ENCODE assay signal across 21 cellular contexts in genomic region chr5:143636951-143637528, GRCh38.
DNase-seq lines count a peak whose midpoint lies in the region; ATAC-seq and TF ChIP-seq lines count a peak whose summit lies in the region.
"Had no signal": no experiment of that assay in that cellular context is flagged by ENCODE, and none has a peak within 500 bp of the region (broad histone marks: within the 10 kb centered on the region; RNA-seq: fewer than 3 reads in every experiment).

No MANE protein-coding gene starts in this region.

- TF ChIP-seq CTCF in AG10803 (conservative IDR thresholded peaks at IDR 0.05; ENCODE audit: low read length) (no peak), IMR-90 (conservative IDR thresholded peaks at IDR 0.05; ENCODE audit: low read depth, low read length) (no peak), astrocyte of the spinal cord (IDR thresholded peaks at IDR 0.05; ENCODE audit: low read depth, low read length) (no peak), GM13977 (IDR thresholded peaks at IDR 0.05; ENCODE audit: extremely low read depth, insufficient read depth, missing control alignments) (no peak)

- DNase-seq in AG10803 (ENCODE audit: low read depth) (peak; percentile 52), IMR-90 (peak; percentile 69), astrocyte of the spinal cord (ENCODE audit: low read depth, low spot score) (peak; percentile 79), myocyte (ENCODE audit: low read depth) (peak; percentile 21), GM13977 (ENCODE audit: low spot score) (no peak), T-helper 17 cell (no peak), NAMALWA (ENCODE audit: low spot score) (no peak), HAP-1 (ENCODE audit: low spot score in 2 of 2) (no peak)
- DNase-seq: activated CD4-positive, alpha-beta T cell treated with anti-CD3 and anti-CD28 coated beads, Interleukin-2, amount 10 ng/mL, durations not matched to agents 7 days and 5 days; activated naive CD4-positive, alpha-beta T cell treated with anti-CD3 and anti-CD28 coated beads, Interleukin-2, amount 50 U/mL, for 16 hours; activated T-cell treated with anti-CD3 and anti-CD28 coated beads for 4 hours; effector memory CD4-positive, alpha-beta T cell; foreskin fibroblast; left colon; MG63; NCI-H2081 treated with DMSO at 0.1 percent for 48 hours; NCI-H526 treated with DMSO at 0.1 percent for 48 hours; ovary; stimulated activated CD4-positive, alpha-beta T cell treated with anti-CD3 and anti-CD28 coated beads, Interleukin-12 subunit alpha, Interleukin-12 subunit beta, amount 100 ng/mL, for 4 hours; stimulated activated naive CD4-positive, alpha-beta T cell treated with Interleukin-2 at 50 U/mL for 16 hours had no signal

- peak overlapping the region; percentile 40; the same call in 1 of the 3 replicates for H2BK15ac ChIP-seq in IMR-90 (ENCODE audit: low read depth, low read length)

- H2AK9ac ChIP-seq in IMR-90 (replicated peaks; ENCODE audit: low read depth, low read length, poor library complexity) = no peak overlapping the region

- no peak overlapping the region for H3K4me3 ChIP-seq in AG10803 (ENCODE audit: low read length)
- H3K4me3 ChIP-seq in IMR-90 (ENCODE audit: insufficient read depth, low read depth, low read length) = no peak overlapping the region
- H3K4me3 ChIP-seq in astrocyte of the spinal cord (ENCODE audit: low read depth, low read length) = no peak overlapping the region
- H3K4me3 ChIP-seq in HAP-1 = no peak overlapping the region
- H3K4me3 ChIP-seq: MG63, ovary, SK-N-MC had no signal

- no peaks in the 10 kb centered on the region for H3K9me3 ChIP-seq in IMR-90 (ENCODE audit: control insufficient read depth, insufficient read depth, low read length)
- no peaks in the 10 kb centered on the region for H3K9me3 ChIP-seq in T-helper 17 cell (ENCODE audit: control insufficient read depth, low read length, poor library complexity, severe bottlenecking)
- H3K9me3 ChIP-seq in HAP-1 = no peaks in the 10 kb centered on the region
- H3K9me3 ChIP-seq: ovary had no signal

- peak overlapping the region; percentile 77 for H3K4me2 ChIP-seq in IMR-90 (ENCODE audit: low read depth, low read length)

- H4K91ac ChIP-seq in IMR-90 (ENCODE audit: insufficient read depth, low read depth, low read length) = no peak overlapping the region

- H3K4me1 ChIP-seq in IMR-90 (ENCODE audit: control insufficient read depth, insufficient read depth, low read length) (peaks cover 18% of the 10 kb centered on the region), HAP-1 (no peaks in the 10 kb centered on the region)

- H3K27ac ChIP-seq in IMR-90 (ENCODE audit: insufficient read depth, low read length) = no peak overlapping the region
- H3K27ac ChIP-seq: ovary, SK-N-MC had no signal

- no TSS peak for BruUV-seq in IMR-90 (replicated peaks; lab: Mats Ljungman, UMichigan)

- no peaks in the 10 kb centered on the region for H3K27me3 Mint-ChIP-seq in T-helper 17 cell
- H3K27me3 Mint-ChIP-seq: activated CD4-positive, alpha-beta T cell treated with anti-CD3 and anti-CD28 coated beads, Interleukin-2, amount 10 ng/mL, durations not matched to agents 7 days and 5 days had no signal

- dilution Hi-C loops in IMR-90 (cut with HindIII; ENCODE audit: low sequenced_read_pairs, unreplicated experiment) = no loop called here

- H4K8ac ChIP-seq in IMR-90 (ENCODE audit: low read depth in 2 of 2, low read length in 2 of 2) = 0 out of 4 replicates have a peak overlapping the region, but pooled peaks of 1 of the 2 experiments have one; percentile 20

- WGBS in IMR-90 (ENCODE audit: extremely low coverage in 2 of 2, insufficient read length in 1 of 2), 2 experiments = 0% methylated on average over 1 of the region's 7 CpGs; no CpG with 5 or more reads in 1 of the 2 experiments

- in situ Hi-C loops in IMR-90 (cut with MboI; ENCODE audit: low sequenced_read_pairs) (no loop called here), astrocyte of the spinal cord (cut with HindIII; ENCODE audit: low sequenced_read_pairs) (no loop called here), GM13977 (cut with MboI; ENCODE audit: low pct_unique_long_range_greater_than_20kb, low sequenced_read_pairs, unreplicated experiment) (no loop called here), HAP-1 (cut with MboI; ENCODE audit: low sequenced_read_pairs) (no loop called here)

- POLR2A ChIA-PET in IMR-90 (lab: Charles Lee; ENCODE audit: unreplicated experiment) = interaction anchor here (0.6 kb wide), 1 partner anchor 354 kb away, joined by 3 read pairs; no protein-coding TSS in a partner anchor

- no peak for TF ChIP-seq POLR2A in IMR-90 (IDR thresholded peaks at IDR 0.05; ENCODE audit: low read depth, low read length)

- no peak overlapping the region for H2BK120ac ChIP-seq in IMR-90 (ENCODE audit: low read depth, low read length)

- H4K5ac ChIP-seq in IMR-90 (ENCODE audit: low read depth, low read length) = peak overlapping the region; percentile 48; the same call in 1 of the 2 replicates

- peak overlapping the region; percentile 20; the same call in 1 of the 2 replicates for H3K4ac ChIP-seq in IMR-90 (ENCODE audit: low read depth, low read length)

- peak overlapping the region; percentile 77; the same call in 1 of the 2 replicates for H3K18ac ChIP-seq in IMR-90 (ENCODE audit: low read depth, low read length)

- no peaks in the 10 kb centered on the region for H3K79me1 ChIP-seq in IMR-90 (ENCODE audit: low read depth in 1 of 2, low read length in 2 of 2)

- no peaks in the 10 kb centered on the region for H3K27me3 ChIP-seq in IMR-90 (ENCODE audit: control insufficient read depth, insufficient read depth, low read length)
- H3K27me3 ChIP-seq in HAP-1 (ENCODE audit: low read depth) = no peaks in the 10 kb centered on the region
- H3K27me3 ChIP-seq: MG63, ovary had no signal

- no peak overlapping the region for H3K27ac Mint-ChIP-seq in T-helper 17 cell
- H3K27ac Mint-ChIP-seq: activated CD4-positive, alpha-beta T cell treated with anti-CD3 and anti-CD28 coated beads, Interleukin-2, amount 10 ng/mL, durations not matched to agents 7 days and 5 days had no signal

- H2BK20ac ChIP-seq in IMR-90 (ENCODE audit: low read depth, low read length) = no peak overlapping the region

- CTCF ChIA-PET in IMR-90 (lab: Yijun Ruan, JAX) = no interaction called here

- H3K14ac ChIP-seq in IMR-90 (replicated peaks; ENCODE audit: low read depth, low read length) = 0 out of 2 replicates have a peak overlapping the region, but pooled peaks have one; percentile 24

- H3K9ac ChIP-seq in IMR-90 (ENCODE audit: low read depth, low read length) = no peak overlapping the region

- H3K56ac ChIP-seq in IMR-90 (ENCODE audit: extremely low read depth, insufficient read depth, low read length) = no peak overlapping the region

- H3K4me1 Mint-ChIP-seq in T-helper 17 cell = peaks cover 2% of the 10 kb centered on the region
- H3K4me1 Mint-ChIP-seq: activated CD4-positive, alpha-beta T cell treated with anti-CD3 and anti-CD28 coated beads, Interleukin-2, amount 10 ng/mL, durations not matched to agents 7 days and 5 days had no signal

- ATAC-seq in IMR-90 (ENCODE audit: low read depth) (peak; percentile 16; the same call in 1 of the 2 replicates), T-helper 17 cell (no peak)
- ATAC-seq: left colon had no signal

- H3K23ac ChIP-seq in IMR-90 (ENCODE audit: low read depth, low read length) = no peak overlapping the region; the same call in 1 of the 2 replicates

- no peak overlapping the region for H3K4me3 Mint-ChIP-seq in T-helper 17 cell
- H3K4me3 Mint-ChIP-seq: activated CD4-positive, alpha-beta T cell treated with anti-CD3 and anti-CD28 coated beads, Interleukin-2, amount 10 ng/mL, durations not matched to agents 7 days and 5 days had no signal

- H3K9me1 ChIP-seq in IMR-90 (ENCODE audit: insufficient read depth, low read length) = peaks cover 11% of the 10 kb centered on the region; the same call in 1 of the 2 replicates

- no peaks in the 10 kb centered on the region for H3K36me3 Mint-ChIP-seq in T-helper 17 cell (ENCODE audit: low read depth)

- intact Hi-C loops in IMR-90 (cut with micrococcal nuclease) = loop anchor here (2.0 kb wide), 1 partner anchor 232 kb away; no protein-coding TSS in a partner anchor

- no peaks in the 10 kb centered on the region for H4K20me1 ChIP-seq in IMR-90 (ENCODE audit: insufficient read depth, low read length)

- H3K36me3 ChIP-seq in IMR-90 (ENCODE audit: control insufficient read depth, insufficient read depth, low read length) (no peaks in the 10 kb centered on the region), HAP-1 (replicated peaks) (no peaks in the 10 kb centered on the region)
- H3K36me3 ChIP-seq: MG63, ovary had no signal

- H2AK5ac ChIP-seq in IMR-90 (ENCODE audit: low read depth, low read length) = no peak overlapping the region

- TF ChIP-seq RAD21 in IMR-90 (IDR thresholded peaks at IDR 0.05; ENCODE audit: low read length) = no peak

- peak overlapping the region; percentile 42 for H2BK5ac ChIP-seq in IMR-90 (ENCODE audit: low read depth, low read length, poor library complexity, severe bottlenecking)

- H2AFZ ChIP-seq in IMR-90 (replicated peaks; ENCODE audit: low read length, poor library complexity) = no peak overlapping the region

TF ChIP-seq in IMR-90, 13 proteins besides CTCF, POLR2A, EP300 and RAD21 (continues in another document):
- TF ChIP-seq RFX5 (IDR thresholded peaks at IDR 0.05; ENCODE audit: low read depth, low read length) = no peak
- no peak for TF ChIP-seq ELK1 (IDR thresholded peaks at IDR 0.05; ENCODE audit: borderline replicate concordance, low read depth, low read length)
- TF ChIP-seq MAZ (IDR thresholded peaks at IDR 0.05; ENCODE audit: borderline replicate concordance, low read depth, low read length) = no peak
- TF ChIP-seq CEBPB (IDR thresholded peaks at IDR 0.05; ENCODE audit: low read depth, low read length) = no peak
- TF ChIP-seq NFE2L2 (IDR thresholded peaks at IDR 0.05; ENCODE audit: low read depth, low read length) = no peak
- no peak for TF ChIP-seq MAFK (IDR thresholded peaks at IDR 0.05; ENCODE audit: low read depth, low read length)
- TF ChIP-seq SMC3 (IDR thresholded peaks at IDR 0.05; ENCODE audit: low read depth, low read length) = no peak
- no peak for TF ChIP-seq MXI1 (IDR thresholded peaks at IDR 0.05; ENCODE audit: borderline replicate concordance, low read depth, low read length)
- no peak for TF ChIP-seq RCOR1 (IDR thresholded peaks at IDR 0.05; ENCODE audit: insufficient replicate concordance, low read length)
- TF ChIP-seq CHD1 (IDR thresholded peaks at IDR 0.05; ENCODE audit: low read depth, low read length) = no peak

Comparison
In these comparisons a context has a peak if more than half of its experiments do, and no peak if none do; other contexts are left out.
1. DNase-seq: peak in AG10803 (single experiment), IMR-90 (single experiment), astrocyte of the spinal cord (single experiment) and myocyte (single experiment); none in GM13977 (single experiment), T-helper 17 cell (0 of 3), NAMALWA (single experiment) and HAP-1 (0 of 2).